8 cellular contexts compared by ENCODE assay signal in the genomic region with DNA sequence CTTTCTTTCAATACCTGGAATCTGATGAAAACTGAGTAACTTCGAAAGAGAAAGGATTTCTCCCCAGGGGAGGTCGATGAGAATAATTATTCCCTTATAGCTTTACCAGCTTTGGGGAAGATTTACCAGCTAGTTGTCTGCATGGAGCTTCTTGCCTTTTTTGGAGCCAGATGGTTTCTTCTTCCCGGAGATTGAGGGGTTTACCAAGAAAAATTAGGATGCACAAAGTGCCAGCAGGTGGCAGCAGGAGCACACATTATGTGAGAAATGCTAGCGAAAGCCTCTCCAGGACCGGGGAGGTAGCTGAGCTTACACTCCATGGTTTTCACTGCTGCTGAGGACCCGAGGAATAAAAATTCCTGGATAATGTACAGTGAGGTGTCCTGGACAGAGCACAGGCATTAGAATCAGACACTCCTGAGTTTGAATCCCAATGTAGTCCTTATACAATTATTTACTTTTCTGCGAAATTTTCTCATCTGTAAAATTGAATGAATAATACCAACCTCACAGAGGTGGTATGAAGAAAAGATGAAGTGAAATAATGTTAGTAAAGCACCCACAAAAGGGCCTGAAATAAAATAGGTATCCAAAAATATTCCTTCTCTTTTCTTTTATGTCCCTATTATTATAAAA. TPM values are rescaled to one million over a fixed set of nuclear protein-coding genes. Genes with fewer than 3 reads are reported as not detected.
DNase-seq lines count a peak whose midpoint lies in the region; ATAC-seq and TF ChIP-seq lines count a peak whose summit lies in the region.

No MANE protein-coding gene starts in this region.

- H3K4me1 ChIP-seq in foreskin keratinocyte: no peaks in the 10 kb centered on the region

- H3K27ac ChIP-seq in foreskin keratinocyte (no peak overlapping the region), temporal lobe (ENCODE audit: low read depth, low read length) (peak overlapping the region; percentile 27)

- TF ChIP-seq CTCF in foreskin keratinocyte (conservative IDR thresholded peaks at IDR 0.05) (peak; percentile 87), omental fat pad (IDR thresholded peaks at IDR 0.05) (peak in 1 of 3 donors; percentile 56)

- ATAC-seq in foreskin keratinocyte (peak; percentile 58), omental fat pad (ENCODE audit: low FRiP score) (no peak), HG03280 (IDR thresholded peaks at IDR 0.05; ENCODE audit: unreplicated experiment) (no peak)

- DNase-seq in Daoy (ENCODE audit: low read depth) (peak; percentile 79), M059J (ENCODE audit: low read depth) (peak; percentile 87), RPMI7951 (ENCODE audit: low read depth) (peak; percentile 80), foreskin keratinocyte (peak; percentile 36 to 62), omental fat pad (ENCODE audit: low spot score) (peak; percentile 52)
- DNase-seq in activated T-helper 9 cell treated with anti-CD3 and anti-CD28 coated beads, Interleukin-2, amount 50 U/mL, for 16 hours (ENCODE audit: low read depth): peak; percentile 45

- H3K27me3 ChIP-seq in foreskin keratinocyte: no peaks in the 10 kb centered on the region

RNA-seq across cellular contexts. Expression of gene PARVA, which starts 46.0 kb away (rescaled TPM):
- 20.2 and 26.8 TPM in 2 replicates for total RNA-seq in Daoy (2014; rRNA removed; shearing (Covaris generic))
- total RNA-seq in M059J (2014; rRNA removed; shearing (Covaris generic)): 38.5 and 46.4 TPM in 2 replicates
- 31.1 and 47.8 TPM in 2 replicates for total RNA-seq in RPMI7951 (2014; rRNA removed; shearing (Covaris generic))
- total RNA-seq in foreskin keratinocyte (22.2 TPM in 2 replicates), omental fat pad (100 to 1,000 TPM in 1 of 4 donors, 10 to 100 TPM in 3; 64.0 to 164 (median 93.5) TPM), temporal lobe (4.2 TPM)
- 17.1 and 20.3 TPM in 2 replicates for polyA plus RNA-seq in foreskin keratinocyte
